ENCODE assay signal across 8 cellular contexts in genomic region chr4:83490876-83491450, GRCh38. TPM values are rescaled to one million over a fixed set of nuclear protein-coding genes. Genes with fewer than 3 reads are reported as not detected.
DNase-seq lines count a peak whose midpoint lies in the region; ATAC-seq and TF ChIP-seq lines count a peak whose summit lies in the region.

No MANE protein-coding gene starts in this region.

- TF ChIP-seq CTCF in CD4-positive, alpha-beta T cell (IDR thresholded peaks at IDR 0.05): peak; percentile 85
- TF ChIP-seq CTCF in SK-N-SH (IDR thresholded peaks at IDR 0.05) (peak; percentile 94), foreskin keratinocyte (conservative IDR thresholded peaks at IDR 0.05) (peak; percentile 84), type B pancreatic cell (conservative IDR thresholded peaks at IDR 0.05) (peak; percentile 86)

- H3F3A ChIP-seq in SK-N-SH (replicated peaks; ENCODE audit: insufficient read depth): no peaks in the 10 kb centered on the region

- no peaks in the 10 kb centered on the region for H3K9me3 ChIP-seq in CD4-positive, alpha-beta T cell (ENCODE audit: control insufficient read depth, low read length)
- no peaks in the 10 kb centered on the region for H3K9me3 ChIP-seq in SK-N-SH

- TF ChIP-seq EP300 in SK-N-SH (IDR thresholded peaks at IDR 0.05; ENCODE audit: borderline replicate concordance in 1 of 2, low read depth in 1 of 2, low read length in 1 of 2): no peak

- DNase-seq in CD4-positive, alpha-beta T cell: no peak
- DNase-seq in SK-N-SH (peak; percentile 64), foreskin keratinocyte (no peak), type B pancreatic cell (ENCODE audit: extremely low spot score, unreplicated experiment) (no peak), sciatic nerve (ENCODE audit: low spot score) (no peak)
- DNase-seq in stimulated activated effector memory CD8-positive, alpha-beta T cell treated with anti-CD3 and anti-CD28 coated beads, Interleukin-12 subunit alpha, Interleukin-12 subunit beta, amount 100 ng/mL, for 72 hours (ENCODE audit: low spot score in 2 of 2): no peak

- no peak overlapping the region for H3K27ac ChIP-seq in CD4-positive, alpha-beta T cell (ENCODE audit: low read depth, low read length)
- no peak overlapping the region for H3K27ac ChIP-seq in SK-N-SH (ENCODE audit: low read depth in 2 of 2, low read length in 1 of 2)
- H3K27ac ChIP-seq in foreskin keratinocyte: no peak overlapping the region

- WGBS in SK-N-SH (ENCODE audit: low lambda C conversion rate): 6% methylated on average over 1 of the region's 1 CpG

- peak; percentile 83 for ATAC-seq in CD4-positive, alpha-beta T cell (ENCODE audit: poor library complexity)
- ATAC-seq in GM18502 (IDR thresholded peaks at IDR 0.05; ENCODE audit: poor library complexity, unreplicated experiment) (peak; percentile 82), HG03095 (IDR thresholded peaks at IDR 0.05; ENCODE audit: unreplicated experiment) (peak; percentile 65), foreskin keratinocyte (peak; percentile 69), sciatic nerve (no peak)
- no peak for ATAC-seq in stimulated activated effector memory CD8-positive, alpha-beta T cell treated with anti-CD3 and anti-CD28 coated beads, Interleukin-12 subunit alpha, Interleukin-12 subunit beta, amount 100 ng/mL, for 72 hours

- no peaks in the 10 kb centered on the region for H3K79me2 ChIP-seq in SK-N-SH (ENCODE audit: insufficient read depth)

- CTCF ChIA-PET in CD4-positive, alpha-beta T cell (lab: Charles Lee): interaction anchor here (1.1 kb wide), 1 partner anchor 18 kb away, joined by 3 read pairs; no protein-coding TSS in a partner anchor
- CTCF ChIA-PET in SK-N-SH (lab: Yijun Ruan, JAX): interaction anchor here (0.8 to 2.0 kb wide), 7 partner anchors 8 to 156 kb away, joined by 3 to 8 read pairs (median 3); partner anchors contain the start of gene GPAT3

- no peaks in the 10 kb centered on the region for H3K27me3 ChIP-seq in CD4-positive, alpha-beta T cell (ENCODE audit: control insufficient read depth, insufficient read depth, low read length)
- no peaks in the 10 kb centered on the region for H3K27me3 ChIP-seq in SK-N-SH (ENCODE audit: insufficient read depth)
- H3K27me3 ChIP-seq in foreskin keratinocyte: no peaks in the 10 kb centered on the region

- H3K9me3 Mint-ChIP-seq in CD4-positive, alpha-beta T cell: no peaks in the 10 kb centered on the region
- no peaks in the 10 kb centered on the region for H3K9me3 Mint-ChIP-seq in type B pancreatic cell
- H3K9me3 Mint-ChIP-seq in stimulated activated effector memory CD8-positive, alpha-beta T cell treated with anti-CD3 and anti-CD28 coated beads, Interleukin-12 subunit alpha, Interleukin-12 subunit beta, amount 100 ng/mL, for 72 hours: no peaks in the 10 kb centered on the region

- H3K27ac Mint-ChIP-seq in CD4-positive, alpha-beta T cell: no peak overlapping the region
- H3K27ac Mint-ChIP-seq in type B pancreatic cell: no peak overlapping the region
- no peak overlapping the region for H3K27ac Mint-ChIP-seq in stimulated activated effector memory CD8-positive, alpha-beta T cell treated with anti-CD3 and anti-CD28 coated beads, Interleukin-12 subunit alpha, Interleukin-12 subunit beta, amount 100 ng/mL, for 72 hours

- no peaks in the 10 kb centered on the region for H3K9me2 ChIP-seq in SK-N-SH

- no peaks in the 10 kb centered on the region for H3K36me3 Mint-ChIP-seq in CD4-positive, alpha-beta T cell (ENCODE audit: low read depth)
- H3K36me3 Mint-ChIP-seq in type B pancreatic cell: no peaks in the 10 kb centered on the region
- H3K36me3 Mint-ChIP-seq in stimulated activated effector memory CD8-positive, alpha-beta T cell treated with anti-CD3 and anti-CD28 coated beads, Interleukin-12 subunit alpha, Interleukin-12 subunit beta, amount 100 ng/mL, for 72 hours: no peaks in the 10 kb centered on the region

- TF ChIP-seq RAD21 in SK-N-SH (IDR thresholded peaks at IDR 0.05; ENCODE audit: low read length): peak; percentile 70

- no peaks in the 10 kb centered on the region for H4K20me1 ChIP-seq in SK-N-SH (ENCODE audit: insufficient read depth)

- H3K4me3 Mint-ChIP-seq in CD4-positive, alpha-beta T cell: no peak overlapping the region
- no peak overlapping the region for H3K4me3 Mint-ChIP-seq in type B pancreatic cell
- H3K4me3 Mint-ChIP-seq in stimulated activated effector memory CD8-positive, alpha-beta T cell treated with anti-CD3 and anti-CD28 coated beads, Interleukin-12 subunit alpha, Interleukin-12 subunit beta, amount 100 ng/mL, for 72 hours: no peak overlapping the region

- no peaks in the 10 kb centered on the region for H3K4me1 Mint-ChIP-seq in CD4-positive, alpha-beta T cell (ENCODE audit: low read depth)
- H3K4me1 Mint-ChIP-seq in type B pancreatic cell (ENCODE audit: unreplicated experiment): no peaks in the 10 kb centered on the region
- H3K4me1 Mint-ChIP-seq in stimulated activated effector memory CD8-positive, alpha-beta T cell treated with anti-CD3 and anti-CD28 coated beads, Interleukin-12 subunit alpha, Interleukin-12 subunit beta, amount 100 ng/mL, for 72 hours: no peaks in the 10 kb centered on the region

- intact Hi-C loops in CD4-positive, alpha-beta T cell (cut with DNase I, micrococcal nuclease): loop anchor here (1.0 kb wide), 2 partner anchors 148 to 149 kb away; no protein-coding TSS in a partner anchor
- intact Hi-C loops in sciatic nerve (cut with DNase I): no loop called here

- H3K4me2 ChIP-seq in SK-N-SH: no peak overlapping the region

- H3K9ac ChIP-seq in SK-N-SH: no peak overlapping the region

- no peak overlapping the region for H2AFZ ChIP-seq in SK-N-SH (ENCODE audit: low read depth)

- H3K27me3 Mint-ChIP-seq in CD4-positive, alpha-beta T cell: no peaks in the 10 kb centered on the region
- H3K27me3 Mint-ChIP-seq in type B pancreatic cell: no peaks in the 10 kb centered on the region

- no peaks in the 10 kb centered on the region for H3K36me3 ChIP-seq in SK-N-SH (replicated peaks in 1 of 2; ENCODE audit: control insufficient read depth in 1 of 2, insufficient read depth in 2 of 2, low read length in 1 of 2)

- POLR2A ChIA-PET in CD4-positive, alpha-beta T cell (lab: Charles Lee): interaction anchor here (2.2 kb wide), 1 partner anchor 35 kb away, joined by 6 read pairs; the partner anchor contains the start of genes HELQ and MRPS18C
- POLR2A ChIA-PET in SK-N-SH (lab: Yijun Ruan, JAX): no interaction called here

- H3K4me1 ChIP-seq in SK-N-SH (ENCODE audit: control insufficient read depth in 1 of 2, insufficient read depth in 2 of 2, low read depth in 1 of 2, low read length in 1 of 2): 0 out of 4 replicates have a peak, but pooled peaks cover 0 to 6% of the 10 kb centered on the region in 2 experiments
- peaks cover 3% of the 10 kb centered on the region for H3K4me1 ChIP-seq in foreskin keratinocyte

- H3K4me3 ChIP-seq in SK-N-SH (ENCODE audit: low read depth in 2 of 2, low read length in 1 of 2): no peak overlapping the region

TF ChIP-seq in SK-N-SH, 30 proteins besides CTCF, POLR2A, EP300 and RAD21:
- TF ChIP-seq SMC3 (IDR thresholded peaks at IDR 0.05; ENCODE audit: low read depth, low read length) (peak; percentile 63), TAF1 (IDR thresholded peaks at IDR 0.05; ENCODE audit: borderline replicate concordance, low read depth, low read length) (no peak), FOXM1 (IDR thresholded peaks at IDR 0.05; ENCODE audit: low read depth) (no peak)

RNA-seq across cellular contexts. Expression of gene ABRAXAS1, which starts 6.1 kb away (rescaled TPM):
- 10 to 100 TPM; 19.3 to 19.5 TPM for total RNA-seq in CD4-positive, alpha-beta T cell
- polyA plus RNA-seq in SK-N-SH (2012; rRNA removed) (4.9 and 6.3 TPM in 2 replicates), foreskin keratinocyte (3.2 and 3.9 TPM in 2 replicates)
- 7.6 and 10.0 TPM in 2 replicates for polyA plus RNA-seq in SK-N-SH (2012; cell fraction: cytosol; rRNA removed)
- polyA plus RNA-seq in SK-N-SH (2012; cell fraction: nucleus; rRNA removed): 2.9 and 6.4 TPM in 2 replicates
- total RNA-seq in foreskin keratinocyte (6.0 and 8.4 TPM in 2 replicates), type B pancreatic cell (ENCODE audit: low replicate concordance) (15.7 and 22.8 TPM in 2 replicates), sciatic nerve (18.8 TPM)

RNA-seq across cellular contexts. Expression of gene MRPS18C, which starts 35.1 kb away (rescaled TPM):
- total RNA-seq in CD4-positive, alpha-beta T cell: 10 to 100 TPM; 15.7 to 18.0 TPM
- 19.7 and 22.2 TPM in 2 replicates for polyA plus RNA-seq in SK-N-SH (2012; rRNA removed)
- polyA plus RNA-seq in SK-N-SH (2012; cell fraction: cytosol; rRNA removed): 26.4 and 35.2 TPM in 2 replicates
- polyA plus RNA-seq in SK-N-SH (2012; cell fraction: nucleus; rRNA removed): 6.4 and 11.0 TPM in 2 replicates
- 57.4 and 65.5 TPM in 2 replicates for total RNA-seq in foreskin keratinocyte
- polyA plus RNA-seq in foreskin keratinocyte: 76.3 and 87.5 TPM in 2 replicates
- total RNA-seq in type B pancreatic cell (ENCODE audit: low replicate concordance): 47.8 and 50.1 TPM in 2 replicates
- 37.0 TPM for total RNA-seq in sciatic nerve

RNA-seq across cellular contexts. Expression of gene HELQ, which starts 35.3 kb away (rescaled TPM):
- 10 to 100 TPM; 21.5 to 24.1 TPM for total RNA-seq in CD4-positive, alpha-beta T cell
- 7.2 and 8.1 TPM in 2 replicates for polyA plus RNA-seq in SK-N-SH (2012; rRNA removed)
- 8.2 and 8.3 TPM in 2 replicates for polyA plus RNA-seq in SK-N-SH (2012; cell fraction: cytosol; rRNA removed)
- polyA plus RNA-seq in SK-N-SH (2012; cell fraction: nucleus; rRNA removed): 8.3 and 8.8 TPM in 2 replicates
- total RNA-seq in foreskin keratinocyte: 8.7 and 9.6 TPM in 2 replicates
- polyA plus RNA-seq in foreskin keratinocyte: 3.8 and 4.6 TPM in 2 replicates
- 18.0 and 20.8 TPM in 2 replicates for total RNA-seq in type B pancreatic cell (ENCODE audit: low replicate concordance)
- total RNA-seq in sciatic nerve: 18.7 TPM

RNA-seq across cellular contexts. Expression of gene GPAT3, which starts 44.9 kb away (rescaled TPM):
- 1 to 10 TPM; 2.9 to 4.6 TPM for total RNA-seq in CD4-positive, alpha-beta T cell
- polyA plus RNA-seq in SK-N-SH (2012; rRNA removed) (0.02 TPM in 1 of 2 replicates, not detected in the other), foreskin keratinocyte (0.29 and 0.79 TPM in 2 replicates)
- polyA plus RNA-seq in SK-N-SH (2012; cell fraction: cytosol; rRNA removed): 0.01 and 0.04 TPM in 2 replicates
- not detected in 2 replicates for polyA plus RNA-seq in SK-N-SH (2012; cell fraction: nucleus; rRNA removed)
- total RNA-seq in foreskin keratinocyte (0.85 and 1.3 TPM in 2 replicates), type B pancreatic cell (ENCODE audit: low replicate concordance) (11.3 and 53.7 TPM in 2 replicates), sciatic nerve (7.8 TPM)

Comparison
In these comparisons a context has a peak if more than half of its experiments do, and no peak if none do; other contexts are left out.
1. ATAC-seq: peak in CD4-positive, alpha-beta T cell (single experiment), GM18502 (single experiment), HG03095 (single experiment) and foreskin keratinocyte (single experiment); none in stimulated activated effector memory CD8-positive, alpha-beta T cell treated with anti-CD3 and anti-CD28 coated beads, Interleukin-12 subunit alpha, Interleukin-12 subunit beta, amount 100 ng/mL, for 72 hours (single experiment) and sciatic nerve (single experiment).
2. Peak in every context shown above with its lines, with median percentiles within 50 percentile points of each other: CTCF ChIP-seq.